In the genomic region with DNA sequence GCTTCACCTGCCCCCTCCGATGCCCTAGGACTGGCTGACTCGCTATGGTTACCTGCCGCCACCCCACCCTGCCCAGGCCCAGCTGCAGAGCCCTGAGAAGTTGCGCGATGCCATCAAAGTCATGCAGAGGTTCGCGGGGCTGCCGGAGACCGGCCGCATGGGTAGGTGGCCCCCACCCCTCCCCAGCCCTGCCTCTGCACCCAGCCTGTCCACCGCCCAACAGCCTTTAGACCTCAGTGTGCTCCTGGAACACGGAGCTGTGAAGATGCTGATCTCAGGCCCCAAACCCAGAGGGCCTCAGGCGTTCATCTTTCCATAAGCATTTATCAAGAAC, we compare ENCODE assay signal across 16 cellular contexts. TPM values are rescaled to one million over a fixed set of nuclear protein-coding genes. Genes with fewer than 3 reads are reported as not detected.
DNase-seq lines count a peak whose midpoint lies in the region; ATAC-seq and TF ChIP-seq lines count a peak whose summit lies in the region.
"Had no signal": no experiment of that assay in that cellular context is flagged by ENCODE, and none has a peak within 500 bp of the region (broad histone marks: within the 10 kb centered on the region; RNA-seq: fewer than 3 reads in every experiment).

No MANE protein-coding gene starts in this region.

- CTCF ChIA-PET in activated CD8-positive, alpha-beta memory T cell treated with anti-CD3 and anti-CD28 coated beads, Interleukin-2, amount 10 ng/mL, durations not matched to agents 7 days and 5 days (lab: Charles Lee) = interaction anchor here (0.9 to 15.3 kb wide), 14 partner anchors 9 to 462 kb away, joined by 3 to 342 read pairs (median 4); a partner anchor contains a TSS
- CTCF ChIA-PET in mammary epithelial cell (lab: Charles Lee; ENCODE audit: low non-redundant PET) = no interaction called here

- H3K36me3 Mint-ChIP-seq in activated CD8-positive, alpha-beta memory T cell treated with anti-CD3 and anti-CD28 coated beads, Interleukin-2, amount 10 ng/mL, durations not matched to agents 7 days and 5 days = peaks cover 33% of the 10 kb centered on the region
- peaks cover 32% of the 10 kb centered on the region for H3K36me3 Mint-ChIP-seq in T-helper 1 cell treated with Interleukin-12 subunit alpha and Interleukin-12 subunit beta and Interleukin-4 antibody, amounts not matched to agents 30 μg/mL and 1 μg/mL, for 36 hours (ENCODE audit: low read depth)
- H3K36me3 Mint-ChIP-seq in stimulated activated effector memory CD8-positive, alpha-beta T cell treated with anti-CD3 and anti-CD28 coated beads, Interleukin-12 subunit alpha, Interleukin-12 subunit beta, amount 100 ng/mL, for 72 hours = peaks cover 42% of the 10 kb centered on the region
- H3K36me3 Mint-ChIP-seq: activated naive CD4-positive, alpha-beta T cell treated with anti-CD3 and anti-CD28 coated beads, Interleukin-2, amount 50 U/mL, for 24 hours had no signal

- H3K4me3 ChIP-seq in iPS-20b (ENCODE audit: low read length) = peak overlapping the region; percentile 70
- H3K4me3 ChIP-seq in mammary epithelial cell (replicated peaks in 1 of 3; ENCODE audit: insufficient read depth in 1 of 3, low read depth in 2 of 3, low read length in 3 of 3) = no peak overlapping the region

- no peaks in the 10 kb centered on the region for H3K79me2 ChIP-seq in mammary epithelial cell (ENCODE audit: insufficient read depth, low read length)

- in situ Hi-C loops in mammary epithelial cell (cut with MboI; ENCODE audit: low sequenced_read_pairs in 2 of 2) = no loop called here

- H3K36me3 ChIP-seq in iPS-20b (ENCODE audit: insufficient read depth, low read depth, low read length) (no peaks in the 10 kb centered on the region), mammary epithelial cell (ENCODE audit: insufficient read depth, low read length) (no peaks in the 10 kb centered on the region)

- peaks cover 10% of the 10 kb centered on the region for H3K27me3 Mint-ChIP-seq in activated CD8-positive, alpha-beta memory T cell treated with anti-CD3 and anti-CD28 coated beads, Interleukin-2, amount 10 ng/mL, durations not matched to agents 7 days and 5 days
- peaks cover 23% of the 10 kb centered on the region for H3K27me3 Mint-ChIP-seq in T-helper 1 cell treated with Interleukin-12 subunit alpha and Interleukin-12 subunit beta and Interleukin-4 antibody, amounts not matched to agents 30 μg/mL and 1 μg/mL, for 36 hours (ENCODE audit: low read depth)

- H3K27me3 ChIP-seq in iPS-20b (ENCODE audit: insufficient read depth, low read length) (peaks cover 87% of the 10 kb centered on the region), mammary epithelial cell (ENCODE audit: insufficient read depth, low read length) (peaks cover 2% of the 10 kb centered on the region)

- H3K27ac ChIP-seq in iPS-20b (ENCODE audit: low read length) = no peak overlapping the region
- H3K27ac ChIP-seq in mammary epithelial cell (ENCODE audit: insufficient read depth, low read depth, low read length) = no peak overlapping the region
- H3K27ac ChIP-seq: SK-N-MC had no signal

- peaks cover 59% of the 10 kb centered on the region for H3K4me1 Mint-ChIP-seq in activated CD8-positive, alpha-beta memory T cell treated with anti-CD3 and anti-CD28 coated beads, Interleukin-2, amount 10 ng/mL, durations not matched to agents 7 days and 5 days
- H3K4me1 Mint-ChIP-seq in T-helper 1 cell treated with Interleukin-12 subunit alpha and Interleukin-12 subunit beta and Interleukin-4 antibody, amounts not matched to agents 30 μg/mL and 1 μg/mL, for 36 hours (ENCODE audit: low read depth) = peaks cover 48% of the 10 kb centered on the region
- H3K4me1 Mint-ChIP-seq in stimulated activated effector memory CD8-positive, alpha-beta T cell treated with anti-CD3 and anti-CD28 coated beads, Interleukin-12 subunit alpha, Interleukin-12 subunit beta, amount 100 ng/mL, for 72 hours = peaks cover 37% of the 10 kb centered on the region

- H3K9me3 ChIP-seq in iPS-20b (ENCODE audit: insufficient read depth, low read depth, low read length) (no peaks in the 10 kb centered on the region), mammary epithelial cell (replicated peaks; ENCODE audit: insufficient read depth, low read length) (no peaks in the 10 kb centered on the region)

- BruUV-seq in mammary epithelial cell (replicated peaks; lab: Mats Ljungman, UMichigan) = no TSS peak

- H3K4me2 ChIP-seq in mammary epithelial cell (ENCODE audit: insufficient read depth, low read depth, low read length) = no peak overlapping the region

- peak overlapping the region; percentile 82 for H3K4me3 Mint-ChIP-seq in activated CD8-positive, alpha-beta memory T cell treated with anti-CD3 and anti-CD28 coated beads, Interleukin-2, amount 10 ng/mL, durations not matched to agents 7 days and 5 days
- H3K4me3 Mint-ChIP-seq in T-helper 1 cell treated with Interleukin-12 subunit alpha and Interleukin-12 subunit beta and Interleukin-4 antibody, amounts not matched to agents 30 μg/mL and 1 μg/mL, for 36 hours = peak overlapping the region; percentile 82
- H3K4me3 Mint-ChIP-seq in stimulated activated effector memory CD8-positive, alpha-beta T cell treated with anti-CD3 and anti-CD28 coated beads, Interleukin-12 subunit alpha, Interleukin-12 subunit beta, amount 100 ng/mL, for 72 hours = peak overlapping the region; percentile 76

- no peak for ATAC-seq in activated CD8-positive, alpha-beta memory T cell treated with anti-CD3 and anti-CD28 coated beads, Interleukin-2, amount 10 ng/mL, durations not matched to agents 7 days and 5 days
- peak; percentile 9 for ATAC-seq in stimulated activated effector memory CD8-positive, alpha-beta T cell treated with anti-CD3 and anti-CD28 coated beads, Interleukin-12 subunit alpha, Interleukin-12 subunit beta, amount 100 ng/mL, for 72 hours

- peak overlapping the region; percentile 27; the same call in 1 of the 2 replicates for H3K9ac ChIP-seq in iPS-20b (ENCODE audit: low read depth, low read length)
- no peak overlapping the region for H3K9ac ChIP-seq in mammary epithelial cell (ENCODE audit: insufficient read depth, low read length)

- H3K27ac Mint-ChIP-seq in activated CD8-positive, alpha-beta memory T cell treated with anti-CD3 and anti-CD28 coated beads, Interleukin-2, amount 10 ng/mL, durations not matched to agents 7 days and 5 days = peak overlapping the region; percentile 82
- peak overlapping the region; percentile 87 for H3K27ac Mint-ChIP-seq in T-helper 1 cell treated with Interleukin-12 subunit alpha and Interleukin-12 subunit beta and Interleukin-4 antibody, amounts not matched to agents 30 μg/mL and 1 μg/mL, for 36 hours
- H3K27ac Mint-ChIP-seq in stimulated activated effector memory CD8-positive, alpha-beta T cell treated with anti-CD3 and anti-CD28 coated beads, Interleukin-12 subunit alpha, Interleukin-12 subunit beta, amount 100 ng/mL, for 72 hours = peak overlapping the region; percentile 45
- H3K27ac Mint-ChIP-seq: activated naive CD4-positive, alpha-beta T cell treated with anti-CD3 and anti-CD28 coated beads, Interleukin-2, amount 50 U/mL, for 24 hours had no signal

- H3K9me3 Mint-ChIP-seq in activated CD8-positive, alpha-beta memory T cell treated with anti-CD3 and anti-CD28 coated beads, Interleukin-2, amount 10 ng/mL, durations not matched to agents 7 days and 5 days (ENCODE audit: low read depth) = no peaks in the 10 kb centered on the region
- no peaks in the 10 kb centered on the region for H3K9me3 Mint-ChIP-seq in T-helper 1 cell treated with Interleukin-12 subunit alpha and Interleukin-12 subunit beta and Interleukin-4 antibody, amounts not matched to agents 30 μg/mL and 1 μg/mL, for 36 hours
- no peaks in the 10 kb centered on the region for H3K9me3 Mint-ChIP-seq in stimulated activated effector memory CD8-positive, alpha-beta T cell treated with anti-CD3 and anti-CD28 coated beads, Interleukin-12 subunit alpha, Interleukin-12 subunit beta, amount 100 ng/mL, for 72 hours
- H3K9me3 Mint-ChIP-seq: activated naive CD4-positive, alpha-beta T cell treated with anti-CD3 and anti-CD28 coated beads, Interleukin-2, amount 50 U/mL, for 24 hours had no signal

- no peaks in the 10 kb centered on the region for H4K20me1 ChIP-seq in mammary epithelial cell (ENCODE audit: insufficient read depth, low read length)

- no peak for TF ChIP-seq CTCF in mammary epithelial cell (conservative IDR thresholded peaks at IDR 0.05 in 1 of 2, IDR thresholded peaks at IDR 0.05 in 1 of 2; ENCODE audit: extremely low read depth in 1 of 2, insufficient read depth in 1 of 2, low read depth in 1 of 2, low read length in 2 of 2)

- H3K4me1 ChIP-seq in iPS-20b (ENCODE audit: insufficient read depth, low read length) = no peaks in the 10 kb centered on the region; the same call in 1 of the 2 replicates
- peaks cover 11% of the 10 kb centered on the region for H3K4me1 ChIP-seq in mammary epithelial cell (ENCODE audit: insufficient read depth, low read length)

- DNase-seq in activated CD8-positive, alpha-beta memory T cell treated with anti-CD3 and anti-CD28 coated beads, Interleukin-2, amount 10 ng/mL, durations not matched to agents 7 days and 5 days = peak; percentile 51
- no peak for DNase-seq in activated CD8-positive, alpha-beta memory T cell treated with anti-CD3 and anti-CD28 coated beads for 24 hours
- DNase-seq in stimulated activated effector memory CD8-positive, alpha-beta T cell treated with anti-CD3 and anti-CD28 coated beads, Interleukin-12 subunit alpha, Interleukin-12 subunit beta, amount 100 ng/mL, for 72 hours (ENCODE audit: low spot score in 2 of 2) = no peak
- DNase-seq in central memory CD4-positive, alpha-beta T cell = no peak
- DNase-seq in SK-N-DZ (ENCODE audit: low spot score) = no peak
- no peak for DNase-seq in mammary epithelial cell
- DNase-seq: GF-D8; KBM-7; NCI-H226; stimulated activated CD4-positive, alpha-beta T cell treated with anti-CD3 and anti-CD28 coated beads, Interleukin-2, amount 100 ng/mL, for 24 hours had no signal

- dilution Hi-C loops in mammary epithelial cell (cut with HindIII; ENCODE audit: low sequenced_read_pairs) = loop anchor here (5.0 kb wide), 1 partner anchor 50 kb away; a partner anchor contains a TSS

- 27% methylated on average over 6 of the region's 13 CpGs for WGBS in mammary epithelial cell (ENCODE audit: low coverage, missing lambda C conversion rate)

- no peak overlapping the region for H2AFZ ChIP-seq in mammary epithelial cell (ENCODE audit: low read depth, low read length)

- intact Hi-C loops in mammary epithelial cell (cut with micrococcal nuclease) = no loop called here

RNA-seq across cellular contexts. Expression of a gene that starts 1.0 kb away (rescaled TPM):
- 10 to 100 TPM; 34.0 to 88.3 TPM for total RNA-seq in activated CD8-positive, alpha-beta memory T cell treated with anti-CD3 and anti-CD28 coated beads, Interleukin-2, amount 10 ng/mL, durations not matched to agents 7 days and 5 days
- polyA plus RNA-seq in SK-N-DZ (2014; cell fraction: cytosol; rRNA removed) = not detected in 2 replicates
- not detected in 2 replicates for polyA plus RNA-seq in SK-N-DZ (2014; cell fraction: nucleus; rRNA removed)
- total RNA-seq in mammary epithelial cell = under 1 TPM; 0.50 to 0.54 TPM
- 0.20 TPM for polyA plus RNA-seq in mammary epithelial cell
- not detected for polyA minus RNA-seq in mammary epithelial cell

RNA-seq across cellular contexts. Expression of a gene that starts 10.6 kb away (rescaled TPM):
- total RNA-seq in activated CD8-positive, alpha-beta memory T cell treated with anti-CD3 and anti-CD28 coated beads, Interleukin-2, amount 10 ng/mL, durations not matched to agents 7 days and 5 days = under 1 TPM in 1 of 2 experiments, not detected in 1; 0.50 TPM
- not detected in 2 replicates for polyA plus RNA-seq in SK-N-DZ (2014; cell fraction: cytosol; rRNA removed)
- polyA plus RNA-seq in SK-N-DZ (2014; cell fraction: nucleus; rRNA removed) = 0.73 TPM in 1 of 2 replicates, not detected in the other
- total RNA-seq in mammary epithelial cell = 1 to 10 TPM; 1.9 to 3.3 TPM
- 0.59 TPM for polyA plus RNA-seq in mammary epithelial cell
- polyA minus RNA-seq in mammary epithelial cell = 1.8 TPM
- total RNA-seq: A673, cardiac septum had no signal

RNA-seq across cellular contexts. Expression of a gene that starts 18.1 kb away (rescaled TPM):
- total RNA-seq in activated CD8-positive, alpha-beta memory T cell treated with anti-CD3 and anti-CD28 coated beads, Interleukin-2, amount 10 ng/mL, durations not matched to agents 7 days and 5 days = 1,000 to 10,000 TPM; 2,870 to 3,468 TPM
- polyA plus RNA-seq in SK-N-DZ (2014; cell fraction: cytosol; rRNA removed) = not detected in 2 replicates
- not detected in 2 replicates for polyA plus RNA-seq in SK-N-DZ (2014; cell fraction: nucleus; rRNA removed)
- 10 to 100 TPM in 1 of 2 donors, 1 to 10 TPM in 1; 1.5 to 25.2 TPM for total RNA-seq in mammary epithelial cell
- polyA plus RNA-seq in mammary epithelial cell = 8.4 TPM
- polyA minus RNA-seq in mammary epithelial cell = 46.4 TPM

RNA-seq across cellular contexts. Expression of a gene that starts 23.5 kb away (rescaled TPM):
- 10 to 100 TPM; 45.6 to 51.5 TPM for total RNA-seq in activated CD8-positive, alpha-beta memory T cell treated with anti-CD3 and anti-CD28 coated beads, Interleukin-2, amount 10 ng/mL, durations not matched to agents 7 days and 5 days
- 41.7 and 45.1 TPM in 2 replicates for polyA plus RNA-seq in SK-N-DZ (2014; cell fraction: cytosol; rRNA removed)
- 78.3 and 95.2 TPM in 2 replicates for polyA plus RNA-seq in SK-N-DZ (2014; cell fraction: nucleus; rRNA removed)
- 10 to 100 TPM in 1 of 2 donors, 1 to 10 TPM in 1; 8.3 to 26.8 TPM for total RNA-seq in mammary epithelial cell
- polyA plus RNA-seq in mammary epithelial cell = 17.5 TPM
- 22.3 TPM for polyA minus RNA-seq in mammary epithelial cell

RNA-seq across cellular contexts. Expression of a gene that starts 23.6 kb away (rescaled TPM):
- total RNA-seq in activated CD8-positive, alpha-beta memory T cell treated with anti-CD3 and anti-CD28 coated beads, Interleukin-2, amount 10 ng/mL, durations not matched to agents 7 days and 5 days = 10 to 100 TPM; 31.8 to 34.3 TPM
- polyA plus RNA-seq in SK-N-DZ (2014; cell fraction: cytosol; rRNA removed) = 30.6 and 31.8 TPM in 2 replicates
- 38.4 and 41.5 TPM in 2 replicates for polyA plus RNA-seq in SK-N-DZ (2014; cell fraction: nucleus; rRNA removed)
- 10 to 100 TPM in 1 of 2 donors, 1 to 10 TPM in 1; 2.2 to 20.4 TPM for total RNA-seq in mammary epithelial cell
- 17.4 TPM for polyA plus RNA-seq in mammary epithelial cell
- 8.7 TPM for polyA minus RNA-seq in mammary epithelial cell

Comparison
In these comparisons a context has a peak if more than half of its experiments do, and no peak if none do; other contexts are left out.
1. RNA of a gene that starts 1.0 kb away (total RNA-seq): 34.0 to 88.3 TPM in activated CD8-positive, alpha-beta memory T cell treated with anti-CD3 and anti-CD28 coated beads, Interleukin-2, amount 10 ng/mL, durations not matched to agents 7 days and 5 days; 0.50 to 0.54 TPM in mammary epithelial cell; every median in the first group is over 10 times any median in the second.
2. RNA of a gene that starts 18.1 kb away (total RNA-seq): 2,870 to 3,468 TPM in activated CD8-positive, alpha-beta memory T cell treated with anti-CD3 and anti-CD28 coated beads, Interleukin-2, amount 10 ng/mL, durations not matched to agents 7 days and 5 days; 1.5 to 25.2 TPM in mammary epithelial cell; every median in the first group is over 100 times any median in the second.
3. Peak in every context shown above with its lines, with median percentiles within 50 percentile points of each other: H3K27ac Mint-ChIP-seq and H3K4me3 Mint-ChIP-seq.